ENCODE assay signal across 17 cellular contexts in genomic region chr2:201983174-201983573, GRCh38. TPM values are rescaled to one million over a fixed set of nuclear protein-coding genes. Genes with fewer than 3 reads are reported as not detected.
DNase-seq lines count a peak whose midpoint lies in the region; ATAC-seq and TF ChIP-seq lines count a peak whose summit lies in the region.
"Had no signal": no experiment of that assay in that cellular context is flagged by ENCODE, and none has a peak within 500 bp of the region (broad histone marks: within the 10 kb centered on the region; RNA-seq: fewer than 3 reads in every experiment).

No MANE protein-coding gene starts in this region.

- no peak overlapping the region for H2AK5ac ChIP-seq in neuronal stem cell (ENCODE audit: low read depth, low read length)

- H3K4me1 ChIP-seq in endodermal cell (ENCODE audit: control insufficient read depth, insufficient read depth, low read length) (no peaks in the 10 kb centered on the region), neuronal stem cell (ENCODE audit: control insufficient read depth in 2 of 2, insufficient read depth in 1 of 2, low read depth in 1 of 2, low read length in 2 of 2) (peaks cover 22 to 27% of the 10 kb centered on the region in 2 donors)
- H3K4me1 ChIP-seq: HAP-1 had no signal

- no peak overlapping the region for H3K4me3 Mint-ChIP-seq in brain
- H3K4me3 Mint-ChIP-seq in endodermal cell: no peak overlapping the region
- no peak overlapping the region for H3K4me3 Mint-ChIP-seq in activated CD4-positive, alpha-beta memory T cell treated with anti-CD3 and anti-CD28 coated beads, Interleukin-2, amount 10 ng/mL, durations not matched to agents 7 days and 5 days
- H3K4me3 Mint-ChIP-seq: CD14-positive monocyte; CD8-positive, alpha-beta T cell had no signal

- H3K9me3 Mint-ChIP-seq in brain: peaks cover 0 to 6% (median 0%) of the 10 kb centered on the region in 5 experiments
- H3K9me3 Mint-ChIP-seq in endodermal cell: no peaks in the 10 kb centered on the region
- no peaks in the 10 kb centered on the region for H3K9me3 Mint-ChIP-seq in activated CD4-positive, alpha-beta memory T cell treated with anti-CD3 and anti-CD28 coated beads, Interleukin-2, amount 10 ng/mL, durations not matched to agents 7 days and 5 days
- H3K9me3 Mint-ChIP-seq: CD14-positive monocyte; CD8-positive, alpha-beta T cell had no signal

- H3K79me1 ChIP-seq in neuronal stem cell (ENCODE audit: low read depth, low read length): no peaks in the 10 kb centered on the region

- no peak overlapping the region for H3K4ac ChIP-seq in neuronal stem cell (ENCODE audit: low read length)

- no peak overlapping the region for H2BK15ac ChIP-seq in neuronal stem cell (ENCODE audit: low read length)

- H3K36me3 ChIP-seq in endodermal cell (ENCODE audit: control insufficient read depth, insufficient read depth, low read length) (no peaks in the 10 kb centered on the region), neuronal stem cell (replicated peaks in 1 of 2; ENCODE audit: control insufficient read depth in 2 of 2, insufficient read depth in 2 of 2, low read length in 2 of 2) (no peaks in the 10 kb centered on the region)
- H3K36me3 ChIP-seq: HAP-1 had no signal

- H3K27me3 ChIP-seq in endodermal cell (ENCODE audit: control insufficient read depth, insufficient read depth, low read length, poor library complexity, severe bottlenecking): no peaks in the 10 kb centered on the region
- H3K27me3 ChIP-seq in neuronal stem cell (ENCODE audit: control insufficient read depth in 3 of 3, insufficient read depth in 3 of 3, low read depth in 1 of 3, low read length in 3 of 3): no peaks in the 10 kb centered on the region

- no peaks in the 10 kb centered on the region for H3K9me3 ChIP-seq in endodermal cell (ENCODE audit: control insufficient read depth, low read length)
- H3K9me3 ChIP-seq in neuronal stem cell (replicated peaks in 1 of 2; ENCODE audit: control insufficient read depth in 2 of 2, insufficient read depth in 1 of 2, low read depth in 1 of 2, low read length in 2 of 2): no peaks in the 10 kb centered on the region
- H3K9me3 ChIP-seq: HAP-1 had no signal

- POLR2A ChIA-PET in activated CD4-positive, alpha-beta memory T cell treated with anti-CD3 and anti-CD28 coated beads, Interleukin-2, amount 10 ng/mL, durations not matched to agents 7 days and 5 days (lab: Charles Lee): no interaction called here

- TF ChIP-seq POLR2A in GM18505 (IDR thresholded peaks at IDR 0.05; ENCODE audit: borderline replicate concordance, extremely low read depth, insufficient read depth, insufficient read length): no peak

- WGBS in endodermal cell (ENCODE audit: insufficient coverage in 1 of 2, insufficient read length in 1 of 2), 2 experiments: 80% methylated on average over 1 to 2 of the region's 2 CpGs
- no CpG with 5 or more reads among the region's 2 CpGs for WGBS in neuronal stem cell (ENCODE audit: extremely low coverage in 2 of 2, insufficient read length in 2 of 2, insufficient replicate concordance in 1 of 2), 2 donors

- H3K27ac ChIP-seq in endodermal cell (ENCODE audit: low read depth, low read length) (peak overlapping the region; percentile 21), neuronal stem cell (replicated peaks; ENCODE audit: low read length) (peak overlapping the region; percentile 79)
- H3K27ac ChIP-seq: 22Rv1, GM23248 had no signal

- ATAC-seq in GM18505 (IDR thresholded peaks at IDR 0.05; ENCODE audit: unreplicated experiment): no peak
- ATAC-seq: CD8-positive, alpha-beta T cell had no signal

- H3K4me2 ChIP-seq in neuronal stem cell (ENCODE audit: insufficient read depth, low read length, poor library complexity, severe bottlenecking): no peak overlapping the region

- DNase-seq in DMS 273 (lab: John Stamatoyannopoulos, UW; ENCODE audit: unreplicated experiment) (peak; percentile 18), DMS 273 treated with DMSO at 0.1 percent for 48 hours (lab: John Stamatoyannopoulos, UW) (no peak), endodermal cell (no peak), neuronal stem cell (ENCODE audit: low spot score) (no peak), H4 (ENCODE audit: low spot score) (no peak)
- DNase-seq in activated CD4-positive, alpha-beta memory T cell treated with anti-CD3 and anti-CD28 coated beads, Interleukin-2, amount 10 ng/mL, durations not matched to agents 7 days and 5 days: no peak
- DNase-seq: CD8-positive, alpha-beta T cell; COR-L47; DMS53; GM23248; IMR-90; KG1 had no signal

- H2BK120ac ChIP-seq in neuronal stem cell (ENCODE audit: low read depth, low read length): no peak overlapping the region

- H4K91ac ChIP-seq in neuronal stem cell (ENCODE audit: low read depth, low read length, poor library complexity): no peak overlapping the region

- no peak for TF ChIP-seq CTCF in brain (conservative IDR thresholded peaks at IDR 0.05)
- no peak for TF ChIP-seq CTCF in endodermal cell (conservative IDR thresholded peaks at IDR 0.05)

- H3K36me3 Mint-ChIP-seq in brain (no peaks in the 10 kb centered on the region), endodermal cell (ENCODE audit: low read depth) (no peaks in the 10 kb centered on the region)
- H3K36me3 Mint-ChIP-seq in activated CD4-positive, alpha-beta memory T cell treated with anti-CD3 and anti-CD28 coated beads, Interleukin-2, amount 10 ng/mL, durations not matched to agents 7 days and 5 days (ENCODE audit: low read depth): no peaks in the 10 kb centered on the region
- H3K36me3 Mint-ChIP-seq: CD14-positive monocyte; CD8-positive, alpha-beta T cell had no signal

- no peak overlapping the region for H2BK5ac ChIP-seq in neuronal stem cell (ENCODE audit: low read length)

- H2AFZ ChIP-seq in neuronal stem cell (ENCODE audit: low read length): peak overlapping the region; percentile 60
- H2AFZ ChIP-seq: GM23248 had no signal

- H3K27me3 Mint-ChIP-seq in brain (peaks cover 3% of the 10 kb centered on the region), endodermal cell (ENCODE audit: insufficient read depth) (no peaks in the 10 kb centered on the region)
- peaks cover 2% of the 10 kb centered on the region for H3K27me3 Mint-ChIP-seq in activated CD4-positive, alpha-beta memory T cell treated with anti-CD3 and anti-CD28 coated beads, Interleukin-2, amount 10 ng/mL, durations not matched to agents 7 days and 5 days

- CTCF ChIA-PET in activated CD4-positive, alpha-beta memory T cell treated with anti-CD3 and anti-CD28 coated beads, Interleukin-2, amount 10 ng/mL, durations not matched to agents 7 days and 5 days (lab: Charles Lee): no interaction called here

- H3K4me1 Mint-ChIP-seq in brain: peaks cover 61% of the 10 kb centered on the region
- H3K4me1 Mint-ChIP-seq in endodermal cell: peaks cover 4% of the 10 kb centered on the region
- no peaks in the 10 kb centered on the region for H3K4me1 Mint-ChIP-seq in activated CD4-positive, alpha-beta memory T cell treated with anti-CD3 and anti-CD28 coated beads, Interleukin-2, amount 10 ng/mL, durations not matched to agents 7 days and 5 days

- H3K27ac Mint-ChIP-seq in brain (peak overlapping the region; percentile 35 to 84 (median 73)), endodermal cell (no peak overlapping the region)
- H3K27ac Mint-ChIP-seq in activated CD4-positive, alpha-beta memory T cell treated with anti-CD3 and anti-CD28 coated beads, Interleukin-2, amount 10 ng/mL, durations not matched to agents 7 days and 5 days: no peak overlapping the region
- H3K27ac Mint-ChIP-seq: CD14-positive monocyte; CD8-positive, alpha-beta T cell had no signal

- no peak overlapping the region for H3K23ac ChIP-seq in neuronal stem cell (ENCODE audit: low read depth, low read length, poor library complexity)

- H3K14ac ChIP-seq in neuronal stem cell (ENCODE audit: low read length): no peak overlapping the region

- H3K9ac ChIP-seq in endodermal cell (ENCODE audit: extremely low read depth, low read length, poor library complexity, severe bottlenecking): no peak overlapping the region
- H3K9ac ChIP-seq in neuronal stem cell (ENCODE audit: low read depth, low read length, poor library complexity): no peak overlapping the region
- H3K9ac ChIP-seq: GM23248 had no signal

- H2BK12ac ChIP-seq in neuronal stem cell (ENCODE audit: low read length): no peak overlapping the region

- H3K4me3 ChIP-seq in endodermal cell (ENCODE audit: low read length) (no peak overlapping the region), neuronal stem cell (ENCODE audit: low read length in 2 of 2) (no peak overlapping the region)
- H3K4me3 ChIP-seq: GM23248, HAP-1 had no signal

- H4K8ac ChIP-seq in neuronal stem cell (ENCODE audit: low read depth, low read length): no peak overlapping the region

- H3K18ac ChIP-seq in neuronal stem cell (ENCODE audit: low read length): no peak overlapping the region

RNA-seq across cellular contexts. Expression of gene FZD7, which starts 50.5 kb away (rescaled TPM):
- 5.3 TPM for polyA plus RNA-seq in brain (ENCODE audit: insufficient read depth, low read depth, low replicate concordance)
- total RNA-seq in endodermal cell: 100 to 1,000 TPM; 193 to 266 TPM
- polyA plus RNA-seq in endodermal cell (2013, experiment 1 of 2): 133 TPM
- polyA plus RNA-seq in endodermal cell (2013, experiment 2 of 2): 134 TPM
- 97.9 TPM for polyA plus RNA-seq in neuronal stem cell (2013, experiment 1 of 2)
- polyA plus RNA-seq in neuronal stem cell (2013, experiment 2 of 2): 102 TPM
- 19.0 and 25.2 TPM in 2 replicates for total RNA-seq in H4 (2014; rRNA removed; shearing (Covaris generic))
- under 1 TPM; 0.60 to 0.63 TPM for total RNA-seq in activated CD4-positive, alpha-beta memory T cell treated with anti-CD3 and anti-CD28 coated beads, Interleukin-2, amount 10 ng/mL, durations not matched to agents 7 days and 5 days

Comparison
In these comparisons a context has a peak if more than half of its experiments do, and no peak if none do; other contexts are left out.
1. H3K27ac Mint-ChIP-seq: peak in brain (5 of 5); none in endodermal cell (single experiment) and activated CD4-positive, alpha-beta memory T cell treated with anti-CD3 and anti-CD28 coated beads, Interleukin-2, amount 10 ng/mL, durations not matched to agents 7 days and 5 days (single experiment).
2. RNA of gene FZD7, which starts 50.5 kb away (total RNA-seq): 193 to 266 TPM in endodermal cell and 19.0 to 25.2 TPM in H4; 0.60 to 0.63 TPM in activated CD4-positive, alpha-beta memory T cell treated with anti-CD3 and anti-CD28 coated beads, Interleukin-2, amount 10 ng/mL, durations not matched to agents 7 days and 5 days; every median in the first group is over 10 times any median in the second.